In genomic region chr3:72259755-72260589, GRCh38 we compare ENCODE assay signal across 14 cellular contexts.
A peak's percentile ranks its signal among the peaks of the same experiment; 100 is the strongest.
DNase-seq lines count a peak whose midpoint lies in the region; ATAC-seq and TF ChIP-seq lines count a peak whose summit lies in the region.
"Had no signal": no experiment of that assay in that cellular context is flagged by ENCODE, and none has a peak within 500 bp of the region (broad histone marks: within the 10 kb centered on the region; RNA-seq: fewer than 3 reads in every experiment).

No MANE protein-coding gene starts in this region.

- H3K4me3 ChIP-seq in heart left ventricle, result no peak overlapping the region
- H3K4me3 ChIP-seq: skin epidermis had no signal

- no peak overlapping the region for H3K4me3 Mint-ChIP-seq in activated naive CD8-positive, alpha-beta T cell treated with anti-CD3 and anti-CD28 coated beads for 36 hours
- no peak overlapping the region for H3K4me3 Mint-ChIP-seq in mesothelial cell of epicardium
- H3K4me3 Mint-ChIP-seq: dendritic cell treated with granulocyte-macrophage colony-stimulating factor and Interleukin-4, amounts not matched to agents 40 ng/mL and 50 ng/mL, for 4 days had no signal

- no peak for TF ChIP-seq POLR2A in heart left ventricle (IDR thresholded peaks at IDR 0.05)

- H3K27me3 ChIP-seq in heart left ventricle, result no peaks in the 10 kb centered on the region

- H3K27me3 Mint-ChIP-seq in activated naive CD8-positive, alpha-beta T cell treated with anti-CD3 and anti-CD28 coated beads for 36 hours, result no peaks in the 10 kb centered on the region
- peaks cover 19% of the 10 kb centered on the region for H3K27me3 Mint-ChIP-seq in mesothelial cell of epicardium (ENCODE audit: low read depth)

- peak; percentile 73 for DNase-seq in activated CD8-positive, alpha-beta memory T cell treated with anti-CD3 and anti-CD28 coated beads for 24 hours
- DNase-seq in activated CD8-positive, alpha-beta memory T cell treated with anti-CD3 and anti-CD28 coated beads, Interleukin-2, amount 50 U/mL, for 4 hours, result no peak
- DNase-seq in activated naive CD8-positive, alpha-beta T cell treated with anti-CD3 and anti-CD28 coated beads for 36 hours, result peak; percentile 34
- DNase-seq in stimulated activated CD4-positive, alpha-beta T cell treated with anti-CD3 and anti-CD28 coated beads, TNF-alpha, amount 100 ng/mL, for 48 hours (ENCODE audit: low read depth in 3 of 3), result peak in 2 of 3 donors; percentile 15 to 27
- no peak for DNase-seq in substantia nigra (lab: John Stamatoyannopoulos, UW)
- no peak for DNase-seq in heart left ventricle
- no peak for DNase-seq in mesothelial cell of epicardium (ENCODE audit: low spot score in 2 of 2, unreplicated experiment in 2 of 2)
- DNase-seq: KBM-7, NCI-H1417 treated with DMSO at 0.1 percent for 48 hours, occipital lobe had no signal

- TF ChIP-seq CTCF in heart left ventricle (IDR thresholded peaks at IDR 0.05), result no peak
- no peak for TF ChIP-seq CTCF in mesothelial cell of epicardium (IDR thresholded peaks at IDR 0.05; ENCODE audit: unreplicated experiment)

- 95 to 97% (median 97%) methylated on average over 7 of the region's 7 CpGs for whole genome bisulfite sequencing in heart left ventricle, 4 donors

- intact Hi-C loops in heart left ventricle (cut with DNase I), result loop anchor here in 9 of 10 donors (5.0 to 10.0 kb wide), 6 partner anchors 155 to 385 kb away; no protein-coding TSS in a partner anchor

- H3K27ac Mint-ChIP-seq in activated naive CD8-positive, alpha-beta T cell treated with anti-CD3 and anti-CD28 coated beads for 36 hours, result peak overlapping the region; percentile 75
- no peak overlapping the region for H3K27ac Mint-ChIP-seq in mesothelial cell of epicardium
- H3K27ac Mint-ChIP-seq: dendritic cell treated with granulocyte-macrophage colony-stimulating factor and Interleukin-4, amounts not matched to agents 40 ng/mL and 50 ng/mL, for 4 days had no signal

- peaks cover 0 to 3% (median 0%) of the 10 kb centered on the region in 12 donors for H3K9me3 ChIP-seq in heart left ventricle

- H3K4me1 Mint-ChIP-seq in activated naive CD8-positive, alpha-beta T cell treated with anti-CD3 and anti-CD28 coated beads for 36 hours, result peaks cover 46% of the 10 kb centered on the region
- H3K4me1 Mint-ChIP-seq in mesothelial cell of epicardium, result peaks cover 22% of the 10 kb centered on the region

- H3K4me1 ChIP-seq in heart left ventricle, result peaks cover 0 to 32% (median 16%) of the 10 kb centered on the region in 12 donors

- ATAC-seq in GM19351 (IDR thresholded peaks at IDR 0.05; ENCODE audit: unreplicated experiment) (peak; percentile 41), heart left ventricle (no peak)
- ATAC-seq: Panc1 had no signal

- no peaks in the 10 kb centered on the region for H3K36me3 ChIP-seq in heart left ventricle

- peaks cover 14% of the 10 kb centered on the region for H3K9me3 Mint-ChIP-seq in activated naive CD8-positive, alpha-beta T cell treated with anti-CD3 and anti-CD28 coated beads for 36 hours
- H3K9me3 Mint-ChIP-seq in mesothelial cell of epicardium, result no peaks in the 10 kb centered on the region
- H3K9me3 Mint-ChIP-seq: dendritic cell treated with granulocyte-macrophage colony-stimulating factor and Interleukin-4, amounts not matched to agents 40 ng/mL and 50 ng/mL, for 4 days had no signal

- H3K27ac ChIP-seq in substantia nigra (ENCODE audit: low read depth, low read length, poor library complexity, severe bottlenecking), result no peak overlapping the region
- no peak overlapping the region for H3K27ac ChIP-seq in heart left ventricle
- H3K27ac ChIP-seq: skin epidermis had no signal

- peaks cover 7% of the 10 kb centered on the region for H3K36me3 Mint-ChIP-seq in activated naive CD8-positive, alpha-beta T cell treated with anti-CD3 and anti-CD28 coated beads for 36 hours
- no peaks in the 10 kb centered on the region for H3K36me3 Mint-ChIP-seq in mesothelial cell of epicardium

Comparison
In these comparisons a context has a peak if more than half of its experiments do, and no peak if none do; other contexts are left out.
1. DNase-seq: peak in activated CD8-positive, alpha-beta memory T cell treated with anti-CD3 and anti-CD28 coated beads for 24 hours (single experiment), activated naive CD8-positive, alpha-beta T cell treated with anti-CD3 and anti-CD28 coated beads for 36 hours (single experiment) and stimulated activated CD4-positive, alpha-beta T cell treated with anti-CD3 and anti-CD28 coated beads, TNF-alpha, amount 100 ng/mL, for 48 hours (2 of 3); none in activated CD8-positive, alpha-beta memory T cell treated with anti-CD3 and anti-CD28 coated beads, Interleukin-2, amount 50 U/mL, for 4 hours (single experiment), substantia nigra (0 of 49), heart left ventricle (0 of 5) and mesothelial cell of epicardium (0 of 2).